Comparison of ENCODE assay signal across 8 cellular contexts in the genomic region with DNA sequence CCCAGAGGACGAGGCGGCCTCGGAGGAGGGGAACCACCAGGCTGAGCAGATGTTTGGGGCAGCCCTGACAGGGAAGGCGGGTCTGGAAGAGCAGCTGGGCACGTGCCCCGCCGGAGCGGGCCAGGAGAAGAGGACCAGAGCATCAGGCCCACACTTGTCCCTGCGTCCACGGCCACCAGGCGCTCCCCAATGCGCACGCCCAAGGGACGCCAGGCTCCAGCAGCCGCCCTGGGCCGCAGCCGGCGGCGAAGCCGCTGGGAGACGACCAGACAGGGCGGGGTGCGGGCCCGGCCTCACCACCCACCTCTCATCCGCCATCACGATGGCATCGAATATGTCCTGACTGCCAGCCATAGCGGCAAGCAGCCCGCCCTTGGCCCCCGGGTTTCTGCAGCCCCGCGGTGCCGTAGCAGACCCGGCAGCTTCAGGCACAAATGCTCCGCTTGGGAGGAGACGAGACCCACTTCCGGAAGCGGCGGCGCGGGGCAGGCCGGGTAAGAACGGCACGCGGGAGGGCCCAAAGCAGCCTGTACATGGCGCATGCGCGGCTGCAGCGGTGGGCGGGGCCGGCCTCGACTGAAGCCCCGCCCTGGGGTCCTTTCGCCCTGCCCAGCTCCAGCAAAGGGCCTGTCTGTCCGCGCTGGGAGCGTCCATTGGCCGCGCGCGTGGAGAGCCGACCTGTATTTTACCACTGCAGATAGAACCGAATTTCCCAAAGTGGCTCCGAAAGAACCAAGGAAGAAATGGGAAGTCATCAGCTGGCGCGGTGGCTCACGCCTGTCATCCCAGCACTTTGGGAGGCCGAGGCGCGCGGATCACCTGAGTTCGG. TPM values are rescaled to one million over a fixed set of nuclear protein-coding genes. Genes with fewer than 3 reads are reported as not detected.
A peak's percentile ranks its signal among the peaks of the same experiment; 100 is the strongest.
DNase-seq lines count a peak whose midpoint lies in the region; ATAC-seq and TF ChIP-seq lines count a peak whose summit lies in the region.

A gene with protein sequence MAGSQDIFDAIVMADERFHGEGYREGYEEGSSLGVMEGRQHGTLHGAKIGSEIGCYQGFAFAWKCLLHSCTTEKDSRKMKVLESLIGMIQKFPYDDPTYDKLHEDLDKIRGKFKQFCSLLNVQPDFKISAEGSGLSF (minus strand): TSS at position 468 of the 829 bp plus-strand sequence. CDS start 114 bp downstream, at position 354.

- peaks cover 0 to 23% (median 13%) of the 10 kb centered on the region in 4 donors for H3K4me1 ChIP-seq in Peyer's patch
- peaks cover 19% of the 10 kb centered on the region for H3K4me1 ChIP-seq in muscle layer of colon (ENCODE audit: insufficient read depth, low read length)

- H3K27ac ChIP-seq in Peyer's patch: peak within 1 kb of the TSS; percentile 77 to 88 (median 85)
- peak within 1 kb of the TSS; percentile 72 for H3K27ac ChIP-seq in muscle layer of colon (ENCODE audit: low read depth, low read length)

- H3K27me3 ChIP-seq in Peyer's patch (no peaks in the 10 kb centered on the region), muscle layer of colon (ENCODE audit: control insufficient read depth in 1 of 2, insufficient read depth in 2 of 2, low read length in 2 of 2) (no peaks in the 10 kb centered on the region)

- DNase-seq in DMS153 (lab: John Stamatoyannopoulos, UW): peak; percentile 79
- DNase-seq in KG1 (lab: John Stamatoyannopoulos, UW): peak; percentile 97
- peak; percentile 94 to 98 (median 98) for DNase-seq in Peyer's patch
- peak; percentile 95 to 97 for DNase-seq in activated T-cell treated with anti-CD3 and anti-CD28 coated beads, Interleukin-2, amount 50 U/mL, for 48 hours
- DNase-seq in stimulated activated CD8-positive, alpha-beta memory T cell treated with anti-CD3 and anti-CD28 coated beads, Interleukin-7, amount 100 ng/mL, for 1 hour (ENCODE audit: low read depth in 2 of 2): peak; percentile 90 to 92

- no peaks in the 10 kb centered on the region for H3K9me3 ChIP-seq in Peyer's patch
- no peaks in the 10 kb centered on the region for H3K9me3 ChIP-seq in muscle layer of colon (ENCODE audit: low read length)

- H3K4me3 ChIP-seq in Peyer's patch: peak within 1 kb of the TSS; percentile 80 to 100 (median 96)
- peak within 1 kb of the TSS; percentile 84 to 94 for H3K4me3 ChIP-seq in muscle layer of colon (ENCODE audit: low read depth in 1 of 2, low read length in 2 of 2)

- H3K36me3 ChIP-seq in Peyer's patch: peaks cover 0 to 23% (median 0%) of the 10 kb centered on the region in 3 donors
- peaks cover 19% of the 10 kb centered on the region for H3K36me3 ChIP-seq in muscle layer of colon (ENCODE audit: insufficient read depth, low read length)

- ATAC-seq in GM21717 (IDR thresholded peaks at IDR 0.05; ENCODE audit: unreplicated experiment): peak; percentile 80
- ATAC-seq in esophagus mucosa: peak; percentile 95

- peak in 2 of 6 experiments; percentile 1 to 14 for TF ChIP-seq CTCF in Peyer's patch (IDR thresholded peaks at IDR 0.05)

- peak within 1 kb of the TSS; percentile 85 for H3K9ac ChIP-seq in muscle layer of colon (ENCODE audit: low read length)

- TF ChIP-seq POLR2A in Peyer's patch (IDR thresholded peaks at IDR 0.05): peak; percentile 71 to 74

RNA-seq across cellular contexts. Expression of the gene that starts here (rescaled TPM):
- 10 to 100 TPM; 22.1 to 50.3 (median 36.6) TPM for total RNA-seq in Peyer's patch
- 12.1 TPM for total RNA-seq in esophagus mucosa

Comparison
In these comparisons a context has a peak if more than half of its experiments do, and no peak if none do; other contexts are left out.
1. Peak in every context shown above with its lines: DNase-seq, ATAC-seq, H3K4me3 ChIP-seq and H3K27ac ChIP-seq.